In the genomic region with DNA sequence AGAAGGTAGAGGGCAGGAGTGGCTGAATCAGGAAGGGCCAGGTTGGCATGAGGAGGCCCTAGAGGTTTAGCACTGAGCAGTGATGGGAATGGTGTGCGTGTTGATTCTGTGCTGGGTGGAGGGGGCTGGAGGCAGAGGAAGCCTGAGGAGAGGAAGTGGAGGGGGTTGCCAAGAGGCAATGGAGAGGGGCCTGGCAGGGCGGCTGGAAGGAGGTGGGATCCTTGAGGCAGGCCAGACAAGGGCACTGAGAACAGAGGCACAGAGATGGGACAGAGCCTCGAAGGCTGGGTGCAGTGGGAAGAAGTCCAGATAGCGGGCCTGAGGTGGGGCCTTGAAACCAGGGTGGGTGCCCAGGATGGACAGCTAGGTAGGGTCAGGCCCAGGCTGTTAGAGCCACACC, we compare ENCODE assay signal across 12 cellular contexts. TPM values are rescaled to one million over a fixed set of nuclear protein-coding genes. Genes with fewer than 3 reads are reported as not detected.
DNase-seq lines count a peak whose midpoint lies in the region; FAIRE-seq and TF ChIP-seq lines count a peak whose summit lies in the region.
"Had no signal": no experiment of that assay in that cellular context is flagged by ENCODE, and none has a peak within 500 bp of the region (broad histone marks: within the 10 kb centered on the region; RNA-seq: fewer than 3 reads in every experiment).

No MANE protein-coding gene starts in this region.

- H3K4me3 ChIP-seq in CD8-positive, alpha-beta memory T cell (ENCODE audit: low read length), result peak overlapping the region; percentile 34
- H3K4me3 ChIP-seq in neural progenitor cell, result no peak overlapping the region

- no peak for TF ChIP-seq CTCF in brain (conservative IDR thresholded peaks at IDR 0.05)
- TF ChIP-seq CTCF in neural progenitor cell (IDR thresholded peaks at IDR 0.05), result no peak

- H3K9ac ChIP-seq in neural progenitor cell, result no peak overlapping the region

- H3K4me3 Mint-ChIP-seq in CD8-positive, alpha-beta memory T cell, result peak overlapping the region; percentile 82 to 90 (median 86)
- H3K4me3 Mint-ChIP-seq in brain (peak overlapping the region; percentile 76 to 86 (median 79)), neural progenitor cell (peak overlapping the region; percentile 84)

- no peaks in the 10 kb centered on the region for H4K20me1 ChIP-seq in neural progenitor cell (ENCODE audit: low read depth)

- intact Hi-C loops in posterior cingulate gyrus (cut with DNase I), result no loop called here

- no peak overlapping the region for H3K4me2 ChIP-seq in neural progenitor cell

- no peak overlapping the region for H2AFZ ChIP-seq in neural progenitor cell (replicated peaks)

- no peaks in the 10 kb centered on the region for H3K27me3 Mint-ChIP-seq in CD8-positive, alpha-beta memory T cell
- H3K27me3 Mint-ChIP-seq in brain (no peaks in the 10 kb centered on the region), neural progenitor cell (ENCODE audit: insufficient read depth, low read depth) (peaks cover 8% of the 10 kb centered on the region)

- POLR2A ChIA-PET in CD8-positive, alpha-beta memory T cell (lab: Charles Lee), result no interaction called here

- peaks cover 0 to 18% (median 6%) of the 10 kb centered on the region in 3 donors for H3K36me3 Mint-ChIP-seq in CD8-positive, alpha-beta memory T cell
- H3K36me3 Mint-ChIP-seq in brain, result peaks cover 22% of the 10 kb centered on the region
- no peaks in the 10 kb centered on the region for H3K36me3 Mint-ChIP-seq in neural progenitor cell

- CTCF ChIA-PET in CD8-positive, alpha-beta memory T cell (lab: Charles Lee), result interaction anchor here (1.3 to 2.0 kb wide), 2 partner anchors 21 to 59 kb away, joined by 3 to 6 read pairs; no protein-coding TSS in a partner anchor

- no peaks in the 10 kb centered on the region for H3K9me3 ChIP-seq in CD8-positive, alpha-beta memory T cell (ENCODE audit: low read length)
- peaks cover 3% of the 10 kb centered on the region for H3K9me3 ChIP-seq in neural progenitor cell (ENCODE audit: low read depth)
- H3K9me3 ChIP-seq: pancreas had no signal

- no peak for DNase-seq in CD8-positive, alpha-beta memory T cell
- no peak for DNase-seq in HTR-8/SVneo (ENCODE audit: insufficient read length, low spot score)
- no peak for DNase-seq in neural progenitor cell (ENCODE audit: low spot score)
- no peak for DNase-seq in NCI-H345 treated with DMSO at 0.1 percent for 48 hours (lab: John Stamatoyannopoulos, UW; ENCODE audit: unreplicated experiment)
- no peak for DNase-seq in mucosa of gallbladder (ENCODE audit: low spot score)
- no peak for DNase-seq in posterior cingulate gyrus
- DNase-seq: DMS153, NCI-H1694 had no signal

- H3K9me3 Mint-ChIP-seq in CD8-positive, alpha-beta memory T cell, result no peaks in the 10 kb centered on the region
- H3K9me3 Mint-ChIP-seq in brain, result peaks cover 8 to 20% (median 11%) of the 10 kb centered on the region in 5 experiments
- peaks cover 13% of the 10 kb centered on the region for H3K9me3 Mint-ChIP-seq in neural progenitor cell

- H3K27me3 ChIP-seq in CD8-positive, alpha-beta memory T cell (ENCODE audit: insufficient read depth, low read length, poor library complexity, severe bottlenecking), result no peaks in the 10 kb centered on the region
- peaks cover 14% of the 10 kb centered on the region for H3K27me3 ChIP-seq in neural progenitor cell
- H3K27me3 ChIP-seq: pancreas had no signal

- H3K36me3 ChIP-seq in CD8-positive, alpha-beta memory T cell (ENCODE audit: insufficient read depth, low read length), result peaks cover 4% of the 10 kb centered on the region
- no peaks in the 10 kb centered on the region for H3K36me3 ChIP-seq in neural progenitor cell
- H3K36me3 ChIP-seq: pancreas had no signal

- peak; percentile 9 for FAIRE-seq in HTR-8/SVneo (lab: Jason Lieb, UNC)
- FAIRE-seq: H54, keratinocyte, pancreas had no signal

- peak overlapping the region; percentile 54 to 96 (median 90) for H3K27ac Mint-ChIP-seq in CD8-positive, alpha-beta memory T cell
- H3K27ac Mint-ChIP-seq in brain, result peak overlapping the region; percentile 86 to 94 (median 90)
- peak overlapping the region; percentile 46 for H3K27ac Mint-ChIP-seq in neural progenitor cell

- H3K27ac ChIP-seq in CD8-positive, alpha-beta memory T cell (ENCODE audit: low read depth, low read length), result no peak overlapping the region
- no peak overlapping the region for H3K27ac ChIP-seq in neural progenitor cell

- H3K79me2 ChIP-seq in neural progenitor cell (ENCODE audit: low read depth), result peaks cover 22% of the 10 kb centered on the region

- peaks cover 69% of the 10 kb centered on the region for H3K4me1 ChIP-seq in CD8-positive, alpha-beta memory T cell (ENCODE audit: insufficient read depth, low read length)
- H3K4me1 ChIP-seq in neural progenitor cell, result peaks cover 5% of the 10 kb centered on the region

- peaks cover 59 to 77% (median 62%) of the 10 kb centered on the region in 3 donors for H3K4me1 Mint-ChIP-seq in CD8-positive, alpha-beta memory T cell
- peaks cover 30% of the 10 kb centered on the region for H3K4me1 Mint-ChIP-seq in brain
- peaks cover 23% of the 10 kb centered on the region for H3K4me1 Mint-ChIP-seq in neural progenitor cell

- H3F3A ChIP-seq in neural progenitor cell (ENCODE audit: low read depth), result peaks cover 12% of the 10 kb centered on the region

RNA-seq across cellular contexts. Expression of gene SH3BP2, which starts 24.3 kb away (rescaled TPM):
- total RNA-seq in CD8-positive, alpha-beta memory T cell, result 10 to 100 TPM; 68.8 to 75.4 TPM
- polyA plus RNA-seq in CD8-positive, alpha-beta memory T cell, result 35.7 TPM
- polyA plus RNA-seq in brain (ENCODE audit: insufficient read depth, low read depth, low replicate concordance), result 30.3 TPM
- total RNA-seq in neural progenitor cell (ENCODE audit: low replicate concordance) (11.8 and 30.8 TPM in 2 replicates), mucosa of gallbladder (62.1 TPM)

RNA-seq across cellular contexts. Expression of gene ADD1, which starts 26.5 kb away (rescaled TPM):
- total RNA-seq in CD8-positive, alpha-beta memory T cell, result 100 to 1,000 TPM; 185 to 192 TPM
- polyA plus RNA-seq in CD8-positive, alpha-beta memory T cell, result 217 TPM
- 408 TPM for polyA plus RNA-seq in brain (ENCODE audit: insufficient read depth, low read depth, low replicate concordance)
- total RNA-seq in neural progenitor cell (ENCODE audit: low replicate concordance), result 131 and 140 TPM in 2 replicates
- total RNA-seq in mucosa of gallbladder, result 346 TPM
